15 cellular contexts compared by ENCODE assay signal in genomic region chr19:16268676-16269319, GRCh38. TPM values are rescaled to one million over a fixed set of nuclear protein-coding genes. Genes with fewer than 3 reads are reported as not detected.
A peak's percentile ranks its signal among the peaks of the same experiment; 100 is the strongest.
DNase-seq lines count a peak whose midpoint lies in the region; ATAC-seq, FAIRE-seq and TF ChIP-seq lines count a peak whose summit lies in the region.
"Had no signal": no experiment of that assay in that cellular context is flagged by ENCODE, and none has a peak within 500 bp of the region (broad histone marks: within the 10 kb centered on the region; RNA-seq: fewer than 3 reads in every experiment).

No MANE protein-coding gene starts in this region.

- H3K4me3 ChIP-seq in H1 (ENCODE audit: extremely low read depth in 1 of 4, insufficient read depth in 2 of 4, low read depth in 3 of 4, low read length in 4 of 4), result no peak overlapping the region
- H3K4me3 ChIP-seq: prostate gland had no signal

- TF ChIP-seq CTCF in H1 (IDR thresholded peaks at IDR 0.05; ENCODE audit: control extremely low read depth in 1 of 3, insufficient read depth in 1 of 3, low read depth in 1 of 3, low read length in 3 of 3), result no peak

- H2BK120ac ChIP-seq in H1 (replicated peaks; ENCODE audit: low read depth, low read length), result no peak overlapping the region

- H3K36me3 Mint-ChIP-seq in activated T-helper 17 cell treated with anti-CD3 and anti-CD28 coated beads, Interleukin-2, amount 50 U/mL, for 72 hours (ENCODE audit: low read depth), result no peaks in the 10 kb centered on the region
- H3K36me3 Mint-ChIP-seq: brain had no signal

- H3K79me2 ChIP-seq in H1 (ENCODE audit: control insufficient read depth in 1 of 2, insufficient read depth in 2 of 2, low read length in 2 of 2), result no peaks in the 10 kb centered on the region

- no peak overlapping the region for H4K5ac ChIP-seq in H1 (ENCODE audit: insufficient read length, low read depth, low read length)

- no peak overlapping the region for H3K14ac ChIP-seq in H1 (ENCODE audit: insufficient read length)

- peaks cover 10% of the 10 kb centered on the region for H3K4me1 Mint-ChIP-seq in activated T-helper 17 cell treated with anti-CD3 and anti-CD28 coated beads, Interleukin-2, amount 50 U/mL, for 72 hours

- H3K4me2 ChIP-seq in H1 (ENCODE audit: insufficient read depth in 1 of 2, low read depth in 2 of 2, low read length in 2 of 2), result no peak overlapping the region

- no peak overlapping the region for H3K4ac ChIP-seq in H1 (replicated peaks; ENCODE audit: insufficient read length, low read depth, low read length)

- no peak overlapping the region for H2AFZ ChIP-seq in H1 (ENCODE audit: low read length)

- no peaks in the 10 kb centered on the region for H3K27me3 ChIP-seq in H1 (replicated peaks in 1 of 4; ENCODE audit: control insufficient read depth in 3 of 4, extremely low read depth in 1 of 4, insufficient read depth in 3 of 4, low read length in 3 of 4)

- CTCF ChIA-PET in H1 (lab: Charles Lee; ENCODE audit: partially characterized antibody), result interaction anchor here (0.5 to 1.5 kb wide), 9 partner anchors 10 to 567 kb away, joined by 3 to 7 read pairs (median 4); no protein-coding TSS in a partner anchor

- no peaks in the 10 kb centered on the region for H3K9me3 Mint-ChIP-seq in activated T-helper 17 cell treated with anti-CD3 and anti-CD28 coated beads, Interleukin-2, amount 50 U/mL, for 72 hours

- peak; percentile 74 for DNase-seq in activated CD8-positive, alpha-beta memory T cell treated with anti-CD3 and anti-CD28 coated beads for 24 hours
- no peak for DNase-seq in activated CD8-positive, alpha-beta memory T cell treated with anti-CD3 and anti-CD28 coated beads, Interleukin-2, amount 50 U/mL, for 48 hours
- DNase-seq in H1 (ENCODE audit: low read depth in 1 of 2, low spot score in 2 of 2) (no peak), SKM-1 treated with dmso at 0.1 percent for 144 hours (lab: John Stamatoyannopoulos, UW; ENCODE audit: unreplicated experiment) (no peak), SIG-M5 (lab: John Stamatoyannopoulos, UW) (no peak)
- peak; percentile 48 to 61 for DNase-seq in stimulated activated CD8-positive, alpha-beta memory T cell treated with anti-CD3 and anti-CD28 coated beads, Interleukin-7, amount 100 ng/mL, for 4 hours (ENCODE audit: low read depth in 2 of 2)
- DNase-seq: MM.1S, NCI-H2029, NCI-H82, T1000 had no signal

- H4K8ac ChIP-seq in H1 (ENCODE audit: extremely low read depth, insufficient read depth, low read length), result no peak overlapping the region; the same call in 1 of the 2 replicates

- no peak overlapping the region for H3K18ac ChIP-seq in H1 (ENCODE audit: extremely low read depth, low read length)

- no peaks in the 10 kb centered on the region for H3K27me3 Mint-ChIP-seq in activated T-helper 17 cell treated with anti-CD3 and anti-CD28 coated beads, Interleukin-2, amount 50 U/mL, for 72 hours
- H3K27me3 Mint-ChIP-seq: brain had no signal

- no peaks in the 10 kb centered on the region for H3K4me1 ChIP-seq in H1 (replicated peaks in 1 of 4; ENCODE audit: control insufficient read depth in 3 of 4, insufficient read depth in 4 of 4, low read length in 3 of 4)
- H3K4me1 ChIP-seq: prostate gland had no signal

- no peak overlapping the region for H3K27ac ChIP-seq in H1 (ENCODE audit: low read depth, low read length)
- H3K27ac ChIP-seq: prostate gland had no signal

- H2BK12ac ChIP-seq in H1 (ENCODE audit: low read depth, low read length), result no peak overlapping the region

- no peak for TF ChIP-seq RAD21 in H1 (IDR thresholded peaks at IDR 0.05 in 1 of 2, conservative IDR thresholded peaks at IDR 0.05 in 1 of 2; ENCODE audit: low read depth in 2 of 2, low read length in 2 of 2)

- no peak overlapping the region for H3K27ac Mint-ChIP-seq in activated T-helper 17 cell treated with anti-CD3 and anti-CD28 coated beads, Interleukin-2, amount 50 U/mL, for 72 hours
- H3K27ac Mint-ChIP-seq: brain had no signal

- no peak overlapping the region for H2BK20ac ChIP-seq in H1 (ENCODE audit: low read length)

- TF ChIP-seq POLR2A in H1 (IDR thresholded peaks at IDR 0.05; ENCODE audit: control extremely low read depth in 1 of 2, low read depth in 2 of 2, low read length in 2 of 2), result no peak

- H3K4me3 Mint-ChIP-seq in activated T-helper 17 cell treated with anti-CD3 and anti-CD28 coated beads, Interleukin-2, amount 50 U/mL, for 72 hours, result peak overlapping the region; percentile 39
- H3K4me3 Mint-ChIP-seq: brain had no signal

- H3K23me2 ChIP-seq in H1 (ENCODE audit: low read depth, low read length), result no peaks in the 10 kb centered on the region

- POLR2A ChIA-PET in H1 (lab: Charles Lee; ENCODE audit: partially characterized antibody), result no interaction called here

- H4K20me1 ChIP-seq in H1 (replicated peaks in 1 of 2; ENCODE audit: control insufficient read depth in 1 of 2, insufficient read depth in 2 of 2, low read length in 2 of 2), result no peaks in the 10 kb centered on the region

- 89% methylated on average over 17 of the region's 17 CpGs; no CpG with 5 or more reads in 1 of the 2 experiments for WGBS in H1 (ENCODE audit: extremely low coverage in 1 of 2, insufficient coverage in 1 of 2, insufficient read length in 1 of 2, insufficient replicate concordance in 2 of 2, low coverage in 1 of 2, low lambda C conversion rate in 2 of 2, missing lambda C conversion rate in 1 of 2), 2 experiments

- no peak overlapping the region for H3K56ac ChIP-seq in H1 (replicated peaks; ENCODE audit: insufficient read length, low read depth, low read length)

- H3K36me3 ChIP-seq in H1 (ENCODE audit: control insufficient read depth in 2 of 4, insufficient read depth in 4 of 4, low read length in 3 of 4), result no peaks in the 10 kb centered on the region
- H3K36me3 ChIP-seq: prostate gland had no signal

- no peak overlapping the region for H3K23ac ChIP-seq in H1 (ENCODE audit: insufficient read length)

- no peak overlapping the region for H3K9ac ChIP-seq in H1 (replicated peaks in 1 of 4; ENCODE audit: extremely low read depth in 1 of 4, low read depth in 3 of 4, low read length in 3 of 4)

- H3K79me1 ChIP-seq in H1 (ENCODE audit: low read depth, low read length), result no peaks in the 10 kb centered on the region

- H3K9me3 ChIP-seq in H1 (ENCODE audit: insufficient read depth in 2 of 2, low read depth in 1 of 2, low read length in 1 of 2), result no peaks in the 10 kb centered on the region
- H3K9me3 ChIP-seq: prostate gland had no signal

- no peak overlapping the region for H2BK5ac ChIP-seq in H1 (ENCODE audit: low read depth, low read length)

- H4K91ac ChIP-seq in H1 (replicated peaks; ENCODE audit: insufficient read length, low read length), result no peak overlapping the region

- no peak for ATAC-seq in activated T-helper 17 cell treated with anti-CD3 and anti-CD28 coated beads, Interleukin-2, amount 50 U/mL, for 72 hours (replicated peaks)
- no peak for ATAC-seq in GM19324 (IDR thresholded peaks at IDR 0.05; ENCODE audit: low FRiP score, unreplicated experiment)
- ATAC-seq: left lobe of liver had no signal

- no peak overlapping the region for H2BK15ac ChIP-seq in H1 (ENCODE audit: low read length)

- FAIRE-seq in H1 (lab: Jason Lieb, UNC), result no peak

- no peak overlapping the region for H2AK5ac ChIP-seq in H1 (ENCODE audit: low read depth, low read length)

- no peak for TF ChIP-seq EP300 in H1 (IDR thresholded peaks at IDR 0.05; ENCODE audit: borderline replicate concordance in 1 of 2, low read depth in 2 of 2, low read length in 2 of 2)

TF ChIP-seq in H1, 55 proteins besides CTCF, POLR2A, EP300 and RAD21:
- no peak for TF ChIP-seq CHD1 (IDR thresholded peaks at IDR 0.05; ENCODE audit: low read depth, low read length)
- 0 out of 2 replicates have a peak, but pooled peaks have one; percentile 30 for TF ChIP-seq KDM1A (IDR thresholded peaks at IDR 0.05; ENCODE audit: borderline replicate concordance, low read length)

RNA-seq across cellular contexts. Expression of gene KLF2, which starts 55.8 kb away (rescaled TPM):
- 1 to 10 TPM; 1.9 to 9.9 TPM for total RNA-seq in activated T-helper 17 cell treated with anti-CD3 and anti-CD28 coated beads, Interleukin-2, amount 50 U/mL, for 72 hours
- total RNA-seq in H1 (2021; fragmentation: NEBNext Ultra II Directional; extraction: Animal tissue kit (Norgen Biotek cat#: 25700)), result 0.19 and 0.52 TPM in 2 replicates
- polyA plus RNA-seq in H1 (2011; rRNA removed), result 0.11 and 0.33 TPM in 2 replicates
- not detected for polyA plus RNA-seq in H1 (2011; cell fraction: cytosol; rRNA removed)
- 0.27 TPM for polyA plus RNA-seq in H1 (2011; cell fraction: nucleus; rRNA removed)
- polyA plus RNA-seq in H1 (2012, experiment 1 of 2), result 0.17 to 0.43 TPM (median 0.22 TPM) in 3 of 4 replicates, not detected in the other
- 0.35 TPM for polyA plus RNA-seq in H1 (2012, experiment 2 of 2)
- 0.32 TPM for polyA plus RNA-seq in H1 (2013, experiment 1 of 2)
- 0.31 TPM for polyA plus RNA-seq in H1 (2013, experiment 2 of 2)
- polyA minus RNA-seq in H1 (2011; rRNA and poly(A)+ RNA removed), result not detected in 2 replicates
- not detected for polyA minus RNA-seq in H1 (2011; cell fraction: cytosol; rRNA and poly(A)+ RNA removed)
- polyA minus RNA-seq in H1 (2011; cell fraction: nucleus; rRNA and poly(A)+ RNA removed), result 0.50 TPM

Comparison
In these comparisons a context has a peak if more than half of its experiments do, and no peak if none do; other contexts are left out.
1. DNase-seq: peak in activated CD8-positive, alpha-beta memory T cell treated with anti-CD3 and anti-CD28 coated beads for 24 hours (single experiment) and stimulated activated CD8-positive, alpha-beta memory T cell treated with anti-CD3 and anti-CD28 coated beads, Interleukin-7, amount 100 ng/mL, for 4 hours (2 of 2); none in activated CD8-positive, alpha-beta memory T cell treated with anti-CD3 and anti-CD28 coated beads, Interleukin-2, amount 50 U/mL, for 48 hours (single experiment), H1 (0 of 2), SKM-1 treated with dmso at 0.1 percent for 144 hours (single experiment) and SIG-M5 (single experiment).